Comparison of ENCODE assay signal across 20 cellular contexts in the genomic region with DNA sequence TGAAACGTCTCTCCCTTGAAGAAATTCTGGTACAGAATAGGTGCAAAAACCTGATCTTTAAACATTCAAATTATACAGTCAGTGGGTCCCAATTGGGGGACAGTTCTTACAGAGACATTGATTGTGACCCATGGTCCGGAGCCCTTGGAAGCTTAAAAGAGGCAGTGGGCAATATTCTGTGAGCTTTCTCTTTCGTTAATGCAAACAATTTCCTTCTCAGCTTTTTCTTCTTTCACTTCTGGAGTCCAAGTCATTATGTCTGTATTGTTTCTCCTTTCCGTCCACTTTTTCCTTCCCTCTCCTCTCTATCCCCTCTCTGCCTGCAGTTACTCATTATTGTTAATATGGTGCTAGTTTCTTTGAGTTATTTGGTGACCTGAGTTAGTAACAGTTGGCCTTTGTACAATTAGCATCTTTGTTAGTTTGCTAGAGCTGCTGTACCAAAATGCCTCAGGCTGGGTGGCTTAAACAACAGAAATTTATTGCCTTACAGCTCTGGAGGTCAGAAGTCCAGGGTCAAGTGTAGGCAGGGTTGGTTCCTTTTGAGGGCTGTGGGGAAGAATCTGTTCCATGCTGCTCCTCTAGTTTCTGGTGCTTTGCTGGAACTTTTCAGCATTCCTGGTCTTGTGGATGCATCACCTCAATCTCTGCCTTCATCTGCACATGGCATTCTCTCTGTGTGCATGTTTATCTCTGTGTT.
DNase-seq lines count a peak whose midpoint lies in the region; ATAC-seq, FAIRE-seq and TF ChIP-seq lines count a peak whose summit lies in the region.
"Had no signal": no experiment of that assay in that cellular context is flagged by ENCODE, and none has a peak within 500 bp of the region (broad histone marks: within the 10 kb centered on the region; RNA-seq: fewer than 3 reads in every experiment).

No MANE protein-coding gene starts in this region.

- H3K4me2 ChIP-seq in OCI-LY1 (ENCODE audit: low read length): peak overlapping the region; percentile 40
- H3K4me2 ChIP-seq: hepatocyte had no signal

- H3K27me3 ChIP-seq in OCI-LY1 (ENCODE audit: insufficient read depth, low read length): no peaks in the 10 kb centered on the region
- H3K27me3 ChIP-seq: hepatocyte, tibial nerve had no signal

- CTCF ChIA-PET in RWPE1 (lab: Yijun Ruan, JAX): interaction anchor here (0.6 kb wide), 1 partner anchor 226 kb away, joined by 3 read pairs; no protein-coding TSS in a partner anchor

- peaks cover 9% of the 10 kb centered on the region for H3K4me1 ChIP-seq in OCI-LY1 (ENCODE audit: insufficient read depth, low read length, severe bottlenecking)
- H3K4me1 ChIP-seq: tibial nerve had no signal

- no peaks in the 10 kb centered on the region for H3K9me2 ChIP-seq in OCI-LY1 (ENCODE audit: low read depth, low read length)

- TF ChIP-seq POLR2A in GM12892 (IDR thresholded peaks at IDR 0.05; ENCODE audit: low read depth, low read length): no peak

- intact Hi-C loops in left cardiac atrium (cut with DNase I): no loop called here

- no peaks in the 10 kb centered on the region for H3F3A ChIP-seq in OCI-LY1 (ENCODE audit: insufficient read depth, low read length)

- no peak overlapping the region for H3K9ac ChIP-seq in OCI-LY1 (ENCODE audit: low read length)

- no peaks in the 10 kb centered on the region for H3K36me3 ChIP-seq in OCI-LY1 (ENCODE audit: insufficient read depth, low read length)
- H3K36me3 ChIP-seq: tibial nerve had no signal

- POLR2A ChIA-PET in RWPE1 (lab: Yijun Ruan, JAX; ENCODE audit: low non-redundant PET): no interaction called here

- peak overlapping the region; percentile 10; the same call in 1 of the 2 replicates for H2AFZ ChIP-seq in OCI-LY1 (ENCODE audit: low read length)
- H2AFZ ChIP-seq: hepatocyte had no signal

- H3K79me2 ChIP-seq in OCI-LY1 (ENCODE audit: insufficient read depth, low read length): no peaks in the 10 kb centered on the region
- H3K79me2 ChIP-seq: hepatocyte had no signal

- peak; percentile 76 for ATAC-seq in HG02571 (IDR thresholded peaks at IDR 0.05; ENCODE audit: unreplicated experiment)
- ATAC-seq in left cardiac atrium: no peak
- ATAC-seq in HG02763 (IDR thresholded peaks at IDR 0.05; ENCODE audit: unreplicated experiment): no peak
- ATAC-seq: Right ventricle myocardium inferior; stimulated activated naive CD8-positive, alpha-beta T cell treated with anti-CD3 and anti-CD28 coated beads, Interleukin-15, amount 100 ng/mL, for 72 hours had no signal

- TF ChIP-seq CTCF in OCI-LY1 (IDR thresholded peaks at IDR 0.05; ENCODE audit: low read length): no peak
- TF ChIP-seq CTCF in RWPE1 (conservative IDR thresholded peaks at IDR 0.05; ENCODE audit: low read depth): no peak

- H3K9me3 ChIP-seq in OCI-LY1 (ENCODE audit: low read length): no peaks in the 10 kb centered on the region

- DNase-seq in GM19239 (ENCODE audit: insufficient read length, low spot score): no peak
- DNase-seq in GM12892 (ENCODE audit: insufficient read length): no peak
- DNase-seq in left cardiac atrium: no peak
- no peak for DNase-seq in RWPE1 (ENCODE audit: low spot score)
- DNase-seq: activated CD4-positive, alpha-beta T cell treated with anti-CD3 and anti-CD28 coated beads for 4 hours; cerebellar nuclear complex; COR-L47; DMS79 treated with DMSO at 0.1 percent for 48 hours; foreskin fibroblast; Kasumi-1; NCI-H1092; NCI-H2029; stimulated activated naive CD8-positive, alpha-beta T cell treated with anti-CD3 and anti-CD28 coated beads, Interleukin-15, amount 100 ng/mL, for 72 hours had no signal

- H3K27ac ChIP-seq in OCI-LY1 (ENCODE audit: low read depth, low read length, poor library complexity, severe bottlenecking) (no peak overlapping the region), RWPE1 (no peak overlapping the region)
- H3K27ac ChIP-seq: hepatocyte had no signal

- peak; percentile 73 for FAIRE-seq in GM19239 (lab: Jason Lieb, UNC)
- no peak for FAIRE-seq in GM12892 (lab: Jason Lieb, UNC)
- FAIRE-seq: TTC549 had no signal

- peak overlapping the region; percentile 2 for H3K4me3 ChIP-seq in OCI-LY1 (ENCODE audit: low read depth, low read length, poor library complexity, severe bottlenecking)
- H3K4me3 ChIP-seq: hepatocyte, tibial nerve had no signal

- H4K20me1 ChIP-seq in OCI-LY1 (ENCODE audit: insufficient read depth, low read length): no peaks in the 10 kb centered on the region
